In the genomic region with DNA sequence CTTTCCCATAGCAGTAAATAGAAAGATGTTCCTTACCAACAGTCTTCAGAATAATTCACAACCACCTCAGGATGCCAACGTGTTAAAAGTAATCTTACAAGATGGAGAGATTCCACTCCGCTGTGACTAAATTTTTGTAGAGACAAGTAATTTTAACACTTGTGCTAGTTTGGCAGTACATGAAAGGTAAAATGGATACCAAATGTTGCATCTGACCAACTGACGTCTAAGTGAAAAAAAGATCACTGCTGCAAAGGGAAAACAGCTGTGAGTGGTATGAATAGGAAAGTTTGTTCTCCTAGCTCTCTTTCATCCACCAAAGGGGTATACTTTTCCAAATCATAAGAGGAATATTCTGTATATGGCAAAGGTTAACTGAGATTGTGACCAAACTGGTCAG, we compare ENCODE assay signal across 20 cellular contexts. TPM values are rescaled to one million over a fixed set of nuclear protein-coding genes. Genes with fewer than 3 reads are reported as not detected.
A peak's percentile ranks its signal among the peaks of the same experiment; 100 is the strongest.
DNase-seq lines count a peak whose midpoint lies in the region; ATAC-seq, FAIRE-seq and TF ChIP-seq lines count a peak whose summit lies in the region.
"Had no signal": no experiment of that assay in that cellular context is flagged by ENCODE, and none has a peak within 500 bp of the region (broad histone marks: within the 10 kb centered on the region; RNA-seq: fewer than 3 reads in every experiment).

No MANE protein-coding gene starts in this region.

- in situ Hi-C loops in K562 (cut with MboI), result no loop called here

- 68% methylated on average over 3 of the region's 3 CpGs for WGBS in K562 (ENCODE audit: insufficient coverage, low coverage, missing lambda C conversion rate)

- peak; percentile 24 for DNase-seq in HT-29 (ENCODE audit: low spot score)
- DNase-seq in K562 (ENCODE audit: extremely low read depth in 1 of 4, low spot score in 3 of 4), result no peak
- DNase-seq in cardiac septum (ENCODE audit: low spot score), result no peak
- no peak for DNase-seq in sciatic nerve (ENCODE audit: low spot score)
- DNase-seq in DMS79 treated with DMSO at 0.1 percent for 48 hours (lab: John Stamatoyannopoulos, UW), result no peak
- DNase-seq in GM19238 (ENCODE audit: insufficient read length, low spot score), result no peak
- DNase-seq: activated CD4-positive, CD25-positive, alpha-beta regulatory T cell treated with anti-CD3 and anti-CD28 coated beads, Interleukin-2, amount 50 U/mL, for 72 hours; amygdala; H7; hypothalamus; Kasumi-1; left lung; NCI-H1930; NCI-H526; stimulated activated naive B cell treated with anti-CD40 and anti-IgM and Interleukin-4, amounts not matched to agents 10 μg/mL and 1 μg/mL and 100 μg/mL, for 72 hours; T-helper 2 cell had no signal

- H3K9me3 Mint-ChIP-seq in nephron, result no peaks in the 10 kb centered on the region
- H3K9me3 Mint-ChIP-seq: stimulated activated naive B cell treated with anti-CD40 and anti-IgM and Interleukin-4, amounts not matched to agents 10 μg/mL and 1 μg/mL and 100 μg/mL, for 72 hours had no signal

- H3K9ac ChIP-seq in BLaER1, result no peak overlapping the region
- H3K9ac ChIP-seq in K562 (ENCODE audit: insufficient read depth in 1 of 2, low read depth in 2 of 2, low read length in 2 of 2), result no peak overlapping the region

- H3K79me2 ChIP-seq in K562 (ENCODE audit: control insufficient read depth, insufficient read depth, low read length), result peaks cover 23% of the 10 kb centered on the region

- H3K27me3 ChIP-seq in BLaER1 (no peaks in the 10 kb centered on the region), K562 (ENCODE audit: control insufficient read depth in 2 of 2, insufficient read depth in 2 of 2, low read length in 2 of 2) (no peaks in the 10 kb centered on the region)
- H3K27me3 ChIP-seq: left lung had no signal

- no peak for TF ChIP-seq RAD21 in K562 (CRISPR knock-in tag; conservative IDR thresholded peaks at IDR 0.05 in 1 of 2, IDR thresholded peaks at IDR 0.05 in 1 of 2)

- no TSS peak for BruUV-seq in K562 (replicated peaks; lab: Mats Ljungman, UMichigan)

- H3K36me3 Mint-ChIP-seq in nephron (ENCODE audit: low read depth), result peaks cover 18% of the 10 kb centered on the region

- peak overlapping the region; percentile 47 to 99 (median 70) for H3K27ac Mint-ChIP-seq in nephron

- no peak for ATAC-seq in K562
- no peak for ATAC-seq in sciatic nerve
- ATAC-seq: left lung; stimulated activated naive B cell treated with anti-CD40 and anti-IgM and Interleukin-4, amounts not matched to agents 10 μg/mL and 1 μg/mL and 100 μg/mL, for 72 hours had no signal

- peaks cover 23% of the 10 kb centered on the region for H3K36me3 ChIP-seq in BLaER1
- H3K36me3 ChIP-seq in K562 (ENCODE audit: control insufficient read depth, insufficient read depth, low read length), result peaks cover 23% of the 10 kb centered on the region; the same call in 2 of the 3 replicates

- H3K9me1 ChIP-seq in K562 (ENCODE audit: control insufficient read depth, insufficient read depth, low read length), result no peaks in the 10 kb centered on the region

- intact Hi-C loops in K562 (cut with micrococcal nuclease), result no loop called here
- intact Hi-C loops in cardiac septum (cut with DNase I), result loop anchor here (5.0 kb wide), 1 partner anchor 40 kb away; a partner anchor contains a TSS
- intact Hi-C loops in sciatic nerve (cut with DNase I), result no loop called here

- peaks cover 61% of the 10 kb centered on the region for H3K4me1 Mint-ChIP-seq in nephron

- H3K4me2 ChIP-seq in BLaER1, result 0 out of 2 replicates have a peak overlapping the region, but pooled peaks have one; percentile 92
- H3K4me2 ChIP-seq in K562 (ENCODE audit: insufficient read depth, low read length), result no peak overlapping the region

- peak; percentile 35 for FAIRE-seq in K562 (lab: Jason Lieb, UNC)
- FAIRE-seq: colon had no signal

- H4K20me1 ChIP-seq in BLaER1 (peaks cover 49% of the 10 kb centered on the region), K562 (replicated peaks; ENCODE audit: control insufficient read depth, insufficient read depth, low read length) (no peaks in the 10 kb centered on the region)

- POLR2A ChIA-PET in K562 (lab: Yijun Ruan, JAX), result interaction anchor here (0.6 to 1.1 kb wide), 4 partner anchors 56 to 825 kb away, joined by 3 to 5 read pairs (median 3); a partner anchor contains a TSS

- H3K9me3 ChIP-seq in BLaER1 (no peaks in the 10 kb centered on the region), K562 (replicated peaks; ENCODE audit: control insufficient read depth, insufficient read depth, low read depth, low read length) (no peaks in the 10 kb centered on the region)
- H3K9me3 ChIP-seq: left lung had no signal

- H3K4me3 ChIP-seq in BLaER1 (no peak overlapping the region), K562 (no peak overlapping the region)
- H3K4me3 ChIP-seq: skin epidermis had no signal

- H3K27ac ChIP-seq in BLaER1, result no peak overlapping the region
- no peak overlapping the region for H3K27ac ChIP-seq in K562 (ENCODE audit: extremely low read depth, low read depth, low read length)
- H3K27ac ChIP-seq: left lung had no signal

- TF ChIP-seq EP300 in K562 (IDR thresholded peaks at IDR 0.05; ENCODE audit: low read length), result no peak

- TF ChIP-seq CTCF in K562 (IDR thresholded peaks at IDR 0.05 in 2 of 3, conservative IDR thresholded peaks at IDR 0.05 in 1 of 3; ENCODE audit: insufficient read depth in 2 of 3, low read depth in 1 of 3, low read length in 3 of 3), result no peak
- no peak for TF ChIP-seq CTCF in nephron (IDR thresholded peaks at IDR 0.05; ENCODE audit: unreplicated experiment in 3 of 3)

- H2AFZ ChIP-seq in K562 (ENCODE audit: low read depth, low read length), result no peak overlapping the region

- no peak for TF ChIP-seq POLR2A in K562 (conservative IDR thresholded peaks at IDR 0.05)

- CTCF ChIA-PET in K562 (lab: Yijun Ruan, JAX; ENCODE audit: low intra/inter-chr PET ratio), result no interaction called here

- peaks cover 50% of the 10 kb centered on the region for H3K4me1 ChIP-seq in BLaER1
- H3K4me1 ChIP-seq in K562 (replicated peaks in 1 of 2; ENCODE audit: control insufficient read depth in 2 of 2, insufficient read depth in 2 of 2, low read length in 2 of 2), result peaks cover 5 to 14% of the 10 kb centered on the region in 2 experiments; a peak in 4 of 5 replicates

- H3K27me3 Mint-ChIP-seq in nephron (ENCODE audit: low read depth), result peaks cover 3% of the 10 kb centered on the region
- H3K27me3 Mint-ChIP-seq: stimulated activated naive B cell treated with anti-CD40 and anti-IgM and Interleukin-4, amounts not matched to agents 10 μg/mL and 1 μg/mL and 100 μg/mL, for 72 hours had no signal

- H3K4me3 Mint-ChIP-seq in nephron, result peak overlapping the region; percentile 99 to 100 (median 99)

RNA-seq across cellular contexts. Expression of a gene that starts 2.6 kb away (rescaled TPM):
- 91.2 and 101 TPM in 2 replicates for total RNA-seq in HT-29 (2014; rRNA removed; shearing (Covaris generic))
- total RNA-seq in K562 (2011; cell fraction: chromatin; rRNA removed; ENCODE audit: low replicate concordance), result 42.0 and 42.1 TPM in 2 replicates
- total RNA-seq in K562 (2011; cell fraction: nucleolus; rRNA removed), result 28.0 and 36.9 TPM in 2 replicates
- total RNA-seq in K562 (2011; cell fraction: nucleoplasm; rRNA removed), result 55.7 and 78.3 TPM in 2 replicates
- 46.1 and 50.0 TPM in 2 replicates for total RNA-seq in K562 (2014; rRNA removed)
- 71.2 and 73.9 TPM in 2 replicates for total RNA-seq in K562 (2014; rRNA removed; fragmentation: Illumina TruSeq; extraction: Trizol)
- total RNA-seq in K562 (2015; rRNA removed; fragmentation: Illumina TruSeq; extraction: Trizol), result 56.8 and 59.8 TPM in 2 replicates
- total RNA-seq in K562 (2021), result 72.0 and 79.1 TPM in 2 replicates
- polyA plus RNA-seq in K562 (2011; rRNA removed), result 49.2 and 65.1 TPM in 2 replicates
- 52.2 and 59.7 TPM in 2 replicates for polyA plus RNA-seq in K562 (2011; cell fraction: cytosol; rRNA removed)
- 24.0 and 24.4 TPM in 2 replicates for polyA plus RNA-seq in K562 (2011; cell fraction: nucleus; rRNA removed)
- polyA plus RNA-seq in K562 (2012), result 54.8 and 61.6 TPM in 2 replicates
- 78.7 and 98.8 TPM in 2 replicates for polyA plus RNA-seq in K562 (2014; fragmentation: Illumina TruSeq; extraction: Trizol)
- polyA plus RNA-seq in K562 (2014; fragmentation: Nextera tagmentation; extraction: Ambion mirVana), result 10 to 100 TPM; 22.8 to 23.6 TPM
- 65.7 and 69.0 TPM in 2 replicates for polyA plus RNA-seq in K562 (2014; rRNA removed)
- 40.4 and 43.8 TPM in 2 replicates for polyA minus RNA-seq in K562 (2011; rRNA and poly(A)+ RNA removed)
- polyA minus RNA-seq in K562 (2011; cell fraction: cytosol; rRNA and poly(A)+ RNA removed), result 23.4 and 27.0 TPM in 2 replicates
- polyA minus RNA-seq in K562 (2011; cell fraction: nucleus; rRNA and poly(A)+ RNA removed), result 13.5 and 20.1 TPM in 2 replicates
- 53.6 TPM for total RNA-seq in cardiac septum
- total RNA-seq in sciatic nerve, result 73.6 TPM

RNA-seq across cellular contexts. Expression of a gene that starts 42.3 kb away (rescaled TPM):
- 17.1 and 23.1 TPM in 2 replicates for total RNA-seq in HT-29 (2014; rRNA removed; shearing (Covaris generic))
- total RNA-seq in K562 (2011; cell fraction: chromatin; rRNA removed; ENCODE audit: low replicate concordance), result 10.2 and 20.8 TPM in 2 replicates
- 4.7 and 7.4 TPM in 2 replicates for total RNA-seq in K562 (2011; cell fraction: nucleolus; rRNA removed)
- 5.7 and 13.3 TPM in 2 replicates for total RNA-seq in K562 (2011; cell fraction: nucleoplasm; rRNA removed)
- total RNA-seq in K562 (2014; rRNA removed) (18.6 and 31.1 TPM in 2 replicates), K562 (2014; rRNA removed; fragmentation: Illumina TruSeq; extraction: Trizol) (18.2 and 19.6 TPM in 2 replicates), K562 (2015; rRNA removed; fragmentation: Illumina TruSeq; extraction: Trizol) (13.7 and 14.1 TPM in 2 replicates), K562 (2021) (17.3 and 17.6 TPM in 2 replicates), cardiac septum (18.4 TPM), sciatic nerve (15.1 TPM)
- polyA plus RNA-seq in K562 (2011; rRNA removed) (16.4 and 16.7 TPM in 2 replicates), K562 (2014; fragmentation: Illumina TruSeq; extraction: Trizol) (14.8 and 16.2 TPM in 2 replicates), K562 (2014; fragmentation: Nextera tagmentation; extraction: Ambion mirVana) (1 to 10 TPM; 1.4 to 2.2 TPM), K562 (2014; rRNA removed) (14.0 and 15.9 TPM in 2 replicates)
- 7.9 and 10.5 TPM in 2 replicates for polyA plus RNA-seq in K562 (2011; cell fraction: cytosol; rRNA removed)
- 7.4 and 8.6 TPM in 2 replicates for polyA plus RNA-seq in K562 (2011; cell fraction: nucleus; rRNA removed)
- 8.5 and 10.3 TPM in 2 replicates for polyA plus RNA-seq in K562 (2012)
- 10.1 and 16.2 TPM in 2 replicates for polyA minus RNA-seq in K562 (2011; rRNA and poly(A)+ RNA removed)
- 7.3 and 8.2 TPM in 2 replicates for polyA minus RNA-seq in K562 (2011; cell fraction: cytosol; rRNA and poly(A)+ RNA removed)
- polyA minus RNA-seq in K562 (2011; cell fraction: nucleus; rRNA and poly(A)+ RNA removed), result 7.0 and 7.3 TPM in 2 replicates

RNA-seq across cellular contexts. Expression of a gene that starts 58.1 kb away (rescaled TPM):
- 0.39 and 0.64 TPM in 2 replicates for total RNA-seq in HT-29 (2014; rRNA removed; shearing (Covaris generic))
- total RNA-seq in K562 (2011; cell fraction: chromatin; rRNA removed; ENCODE audit: low replicate concordance), result not detected in 2 replicates
- not detected in 2 replicates for total RNA-seq in K562 (2011; cell fraction: nucleolus; rRNA removed)
- total RNA-seq in K562 (2011; cell fraction: nucleoplasm; rRNA removed), result not detected in 2 replicates
- total RNA-seq in K562 (2014; rRNA removed), result not detected in 2 replicates
- not detected in 2 replicates for total RNA-seq in K562 (2014; rRNA removed; fragmentation: Illumina TruSeq; extraction: Trizol)
- total RNA-seq in K562 (2015; rRNA removed; fragmentation: Illumina TruSeq; extraction: Trizol), result not detected in 2 replicates
- not detected in 2 replicates for total RNA-seq in K562 (2021)
- not detected in 2 replicates for polyA plus RNA-seq in K562 (2011; rRNA removed)
- polyA plus RNA-seq in K562 (2011; cell fraction: cytosol; rRNA removed), result not detected in 2 replicates
- polyA plus RNA-seq in K562 (2011; cell fraction: nucleus; rRNA removed), result not detected in 2 replicates
- polyA plus RNA-seq in K562 (2012), result not detected in 2 replicates
- not detected in 2 replicates for polyA plus RNA-seq in K562 (2014; fragmentation: Illumina TruSeq; extraction: Trizol)
- polyA plus RNA-seq in K562 (2014; fragmentation: Nextera tagmentation; extraction: Ambion mirVana), result not detected
- not detected in 2 replicates for polyA plus RNA-seq in K562 (2014; rRNA removed)
- not detected in 2 replicates for polyA minus RNA-seq in K562 (2011; rRNA and poly(A)+ RNA removed)
- polyA minus RNA-seq in K562 (2011; cell fraction: cytosol; rRNA and poly(A)+ RNA removed), result not detected in 2 replicates
- polyA minus RNA-seq in K562 (2011; cell fraction: nucleus; rRNA and poly(A)+ RNA removed), result not detected in 2 replicates
- total RNA-seq in cardiac septum, result not detected
- total RNA-seq in sciatic nerve, result 0.53 TPM
- total RNA-seq: H7 had no signal
